ENCODE assay signal across 3 cellular contexts in genomic region chr17:38650653-38651173, GRCh38. TPM values are rescaled to one million over a fixed set of nuclear protein-coding genes. Genes with fewer than 3 reads are reported as not detected.
"Had no signal": no experiment of that assay in that cellular context is flagged by ENCODE, and none has a peak within 500 bp of the region (broad histone marks: within the 10 kb centered on the region; RNA-seq: fewer than 3 reads in every experiment).

No MANE protein-coding gene starts in this region.

RNA-seq across cellular contexts. Expression of gene EPOP, which starts 24.0 kb away (rescaled TPM):
- polyA plus RNA-seq: immature natural killer cell; naive thymus-derived CD4-positive, alpha-beta T cell had no signal

RNA-seq across cellular contexts. Expression of gene SRCIN1, which starts 45.0 kb away (rescaled TPM):
- total RNA-seq: thoracic aorta had no signal
- polyA plus RNA-seq: immature natural killer cell; naive thymus-derived CD4-positive, alpha-beta T cell had no signal
